In the genomic region with DNA sequence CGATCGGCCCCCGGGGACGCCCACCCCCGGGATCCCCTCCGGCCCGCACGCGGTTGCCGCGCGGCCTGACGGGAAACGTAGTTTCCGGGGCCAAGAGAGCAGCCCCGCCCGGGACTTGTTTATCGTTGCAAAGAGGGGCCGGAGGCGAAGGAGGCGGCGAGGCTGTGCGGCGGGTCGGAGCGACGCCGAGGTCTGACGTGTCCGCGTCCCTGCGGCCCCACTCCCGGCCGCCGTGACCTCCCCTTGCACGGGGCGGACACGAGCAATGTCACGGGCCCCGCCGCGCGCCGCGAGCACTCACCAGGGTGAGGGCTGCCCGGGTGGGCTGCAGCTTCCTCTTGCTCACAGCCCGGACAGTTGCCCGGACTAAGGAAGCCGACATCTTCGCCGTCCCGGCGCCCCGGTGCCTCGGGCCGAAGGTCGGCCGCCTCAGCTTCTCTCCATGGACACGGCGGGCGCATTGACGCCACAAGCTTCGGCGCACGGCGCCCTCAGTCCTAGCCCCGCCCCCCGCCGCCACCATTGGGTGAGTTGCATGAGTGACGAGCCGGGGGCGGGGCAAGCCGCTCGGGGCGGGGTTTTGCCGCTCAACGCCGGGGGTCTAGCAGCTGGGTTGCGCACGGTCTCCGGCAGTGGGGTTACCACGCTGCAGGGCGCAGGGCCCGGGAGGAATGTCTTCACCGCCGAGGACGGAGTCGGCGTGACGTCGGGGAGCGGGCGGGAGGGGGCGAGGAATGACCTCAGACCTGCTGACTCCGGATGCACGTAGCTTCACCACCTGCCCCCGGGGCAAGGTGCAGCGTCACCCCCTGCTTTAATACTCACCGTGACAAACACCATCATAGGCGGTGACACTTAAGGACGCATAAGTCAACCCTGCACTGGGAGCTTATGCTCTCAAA, we compare ENCODE assay signal across 1 cellular context.
A peak's percentile ranks its signal among the peaks of the same experiment; 100 is the strongest.
TF ChIP-seq lines count a peak whose summit lies in the region.

A gene (minus strand): TSS at position 462 of the 902 bp plus-strand sequence. CDS start 80 bp downstream, at position 382.

TF ChIP-seq in GM23338, 12 proteins besides CTCF, POLR2A, EP300 and RAD21 (continued from another document):
- TF ChIP-seq, protein P1, sequence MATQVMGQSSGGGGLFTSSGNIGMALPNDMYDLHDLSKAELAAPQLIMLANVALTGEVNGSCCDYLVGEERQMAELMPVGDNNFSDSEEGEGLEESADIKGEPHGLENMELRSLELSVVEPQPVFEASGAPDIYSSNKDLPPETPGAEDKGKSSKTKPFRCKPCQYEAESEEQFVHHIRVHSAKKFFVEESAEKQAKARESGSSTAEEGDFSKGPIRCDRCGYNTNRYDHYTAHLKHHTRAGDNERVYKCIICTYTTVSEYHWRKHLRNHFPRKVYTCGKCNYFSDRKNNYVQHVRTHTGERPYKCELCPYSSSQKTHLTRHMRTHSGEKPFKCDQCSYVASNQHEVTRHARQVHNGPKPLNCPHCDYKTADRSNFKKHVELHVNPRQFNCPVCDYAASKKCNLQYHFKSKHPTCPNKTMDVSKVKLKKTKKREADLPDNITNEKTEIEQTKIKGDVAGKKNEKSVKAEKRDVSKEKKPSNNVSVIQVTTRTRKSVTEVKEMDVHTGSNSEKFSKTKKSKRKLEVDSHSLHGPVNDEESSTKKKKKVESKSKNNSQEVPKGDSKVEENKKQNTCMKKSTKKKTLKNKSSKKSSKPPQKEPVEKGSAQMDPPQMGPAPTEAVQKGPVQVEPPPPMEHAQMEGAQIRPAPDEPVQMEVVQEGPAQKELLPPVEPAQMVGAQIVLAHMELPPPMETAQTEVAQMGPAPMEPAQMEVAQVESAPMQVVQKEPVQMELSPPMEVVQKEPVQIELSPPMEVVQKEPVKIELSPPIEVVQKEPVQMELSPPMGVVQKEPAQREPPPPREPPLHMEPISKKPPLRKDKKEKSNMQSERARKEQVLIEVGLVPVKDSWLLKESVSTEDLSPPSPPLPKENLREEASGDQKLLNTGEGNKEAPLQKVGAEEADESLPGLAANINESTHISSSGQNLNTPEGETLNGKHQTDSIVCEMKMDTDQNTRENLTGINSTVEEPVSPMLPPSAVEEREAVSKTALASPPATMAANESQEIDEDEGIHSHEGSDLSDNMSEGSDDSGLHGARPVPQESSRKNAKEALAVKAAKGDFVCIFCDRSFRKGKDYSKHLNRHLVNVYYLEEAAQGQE (IDR thresholded peaks at IDR 0.05; ENCODE audit: unreplicated experiment) = peak; percentile 31
TF ChIP-seq in GM23338: peak in this region for 4.
